In genomic region chr3:195181781-195182469, GRCh38 we compare ENCODE assay signal across 8 cellular contexts.
A peak's percentile ranks its signal among the peaks of the same experiment; 100 is the strongest.
DNase-seq lines count a peak whose midpoint lies in the region; ATAC-seq, FAIRE-seq and TF ChIP-seq lines count a peak whose summit lies in the region.
"Had no signal": no experiment of that assay in that cellular context is flagged by ENCODE, and none has a peak within 500 bp of the region (broad histone marks: within the 10 kb centered on the region; RNA-seq: fewer than 3 reads in every experiment).

No MANE protein-coding gene starts in this region.

- H2BK12ac ChIP-seq in H1 (ENCODE audit: low read depth, low read length) (no peak overlapping the region), trophoblast cell (ENCODE audit: low read length) (no peak overlapping the region)

- H3K36me3 ChIP-seq in H1 (ENCODE audit: control insufficient read depth in 2 of 4, insufficient read depth in 4 of 4, low read length in 3 of 4) (no peaks in the 10 kb centered on the region), trophoblast cell (ENCODE audit: control insufficient read depth in 1 of 2, insufficient read depth in 2 of 2, low read length in 2 of 2) (no peaks in the 10 kb centered on the region), H7 (replicated peaks; ENCODE audit: control insufficient read depth, insufficient read depth, low read length) (no peaks in the 10 kb centered on the region)

- H3K23me2 ChIP-seq in H1 (ENCODE audit: low read depth, low read length): no peaks in the 10 kb centered on the region

- FAIRE-seq in H1 (lab: Jason Lieb, UNC): no peak

- no peak overlapping the region for H2AFZ ChIP-seq in H1 (ENCODE audit: low read length)
- H2AFZ ChIP-seq in trophoblast cell (ENCODE audit: insufficient read depth, low read length, poor library complexity): no peak overlapping the region

- H3K27me3 Mint-ChIP-seq in CD4-positive, alpha-beta T cell: no peaks in the 10 kb centered on the region
- no peaks in the 10 kb centered on the region for H3K27me3 Mint-ChIP-seq in naive thymus-derived CD8-positive, alpha-beta T cell
- H3K27me3 Mint-ChIP-seq: activated CD4-positive, alpha-beta T cell treated with anti-CD3 and anti-CD28 coated beads, Interleukin-2, amount 10 ng/mL, durations not matched to agents 7 days and 5 days had no signal

- no peak for DNase-seq in CD4-positive, alpha-beta T cell
- DNase-seq in HCEC 1CT (peak; percentile 36), H1 (ENCODE audit: low read depth in 1 of 2, low spot score in 2 of 2) (no peak), trophoblast cell (no peak), H7 (no peak), NAMALWA (ENCODE audit: low spot score) (no peak)
- DNase-seq in naive thymus-derived CD8-positive, alpha-beta T cell: no peak
- DNase-seq: activated CD4-positive, alpha-beta T cell treated with anti-CD3 and anti-CD28 coated beads, Interleukin-2, amount 10 ng/mL, durations not matched to agents 7 days and 5 days had no signal

- H3K4me2 ChIP-seq in H1 (ENCODE audit: insufficient read depth in 1 of 2, low read depth in 2 of 2, low read length in 2 of 2) (no peak overlapping the region), trophoblast cell (ENCODE audit: low read length) (no peak overlapping the region)

- H3K23ac ChIP-seq in H1 (ENCODE audit: insufficient read length): no peak overlapping the region
- no peak overlapping the region for H3K23ac ChIP-seq in trophoblast cell (ENCODE audit: low read length)

- H3K79me1 ChIP-seq in H1 (ENCODE audit: low read depth, low read length) (peaks cover 12% of the 10 kb centered on the region), trophoblast cell (ENCODE audit: low read length) (peaks cover 8% of the 10 kb centered on the region)

- peaks cover 4 to 13% (median 10%) of the 10 kb centered on the region in 4 experiments; a peak in 6 of 7 replicates for H3K4me1 ChIP-seq in H1 (replicated peaks in 1 of 4; ENCODE audit: control insufficient read depth in 3 of 4, insufficient read depth in 4 of 4, low read length in 3 of 4)
- peaks cover 14 to 24% of the 10 kb centered on the region in 2 experiments for H3K4me1 ChIP-seq in trophoblast cell (ENCODE audit: control insufficient read depth in 1 of 2, insufficient read depth in 2 of 2, low read length in 2 of 2)

- H2AK5ac ChIP-seq in H1 (ENCODE audit: low read depth, low read length): no peak overlapping the region
- H2AK5ac ChIP-seq in trophoblast cell (ENCODE audit: low read length): no peak overlapping the region

- no peak for TF ChIP-seq POLR2A in H1 (IDR thresholded peaks at IDR 0.05; ENCODE audit: control extremely low read depth in 1 of 2, low read depth in 2 of 2, low read length in 2 of 2)

- intact Hi-C loops in CD4-positive, alpha-beta T cell (cut with DNase I, micrococcal nuclease): no loop called here

- H3K4me3 ChIP-seq in H1 (ENCODE audit: extremely low read depth in 1 of 4, insufficient read depth in 2 of 4, low read depth in 3 of 4, low read length in 4 of 4): no peak overlapping the region
- no peak overlapping the region for H3K4me3 ChIP-seq in trophoblast cell (ENCODE audit: low read depth, low read length)
- no peak overlapping the region for H3K4me3 ChIP-seq in H7 (ENCODE audit: insufficient read depth, low read depth, low read length)

- POLR2A ChIA-PET in CD4-positive, alpha-beta T cell (lab: Charles Lee): interaction anchor here (0.7 to 1.1 kb wide), 2 partner anchors 20 to 694 kb away, joined by 3 to 4 read pairs; no protein-coding TSS in a partner anchor
- POLR2A ChIA-PET in H1 (lab: Charles Lee; ENCODE audit: partially characterized antibody): no interaction called here
- POLR2A ChIA-PET in naive thymus-derived CD8-positive, alpha-beta T cell (lab: Charles Lee): no interaction called here

- H2BK20ac ChIP-seq in H1 (ENCODE audit: low read length): no peak overlapping the region

- ATAC-seq in CD4-positive, alpha-beta T cell (ENCODE audit: poor library complexity): peak; percentile 15
- ATAC-seq in naive thymus-derived CD8-positive, alpha-beta T cell: no peak

- no peak for TF ChIP-seq EP300 in H1 (IDR thresholded peaks at IDR 0.05; ENCODE audit: borderline replicate concordance in 1 of 2, low read depth in 2 of 2, low read length in 2 of 2)

- no peaks in the 10 kb centered on the region for H3K36me3 Mint-ChIP-seq in CD4-positive, alpha-beta T cell (ENCODE audit: low read depth)
- H3K36me3 Mint-ChIP-seq in naive thymus-derived CD8-positive, alpha-beta T cell: peaks cover 0 to 19% (median 5%) of the 10 kb centered on the region in 3 donors

- TF ChIP-seq CTCF in CD4-positive, alpha-beta T cell (IDR thresholded peaks at IDR 0.05): no peak
- TF ChIP-seq CTCF in H1 (IDR thresholded peaks at IDR 0.05; ENCODE audit: control extremely low read depth in 1 of 3, insufficient read depth in 1 of 3, low read depth in 1 of 3, low read length in 3 of 3): no peak

- H4K91ac ChIP-seq in H1 (replicated peaks; ENCODE audit: insufficient read length, low read length) (no peak overlapping the region), trophoblast cell (ENCODE audit: low read depth, low read length) (peak overlapping the region; percentile 28)

- no peaks in the 10 kb centered on the region for H3K9me3 ChIP-seq in CD4-positive, alpha-beta T cell (ENCODE audit: control insufficient read depth, low read length)
- no peaks in the 10 kb centered on the region for H3K9me3 ChIP-seq in H1 (ENCODE audit: insufficient read depth in 2 of 2, low read depth in 1 of 2, low read length in 1 of 2)
- no peaks in the 10 kb centered on the region for H3K9me3 ChIP-seq in trophoblast cell (ENCODE audit: insufficient read depth, low read depth, low read length)

- H3K56ac ChIP-seq in H1 (replicated peaks; ENCODE audit: insufficient read length, low read depth, low read length): no peak overlapping the region

- no peak overlapping the region for H3K27ac ChIP-seq in CD4-positive, alpha-beta T cell (ENCODE audit: low read depth, low read length)
- H3K27ac ChIP-seq in H1 (ENCODE audit: low read depth, low read length) (no peak overlapping the region), trophoblast cell (ENCODE audit: low read depth, low read length) (no peak overlapping the region)

- H3K4me1 Mint-ChIP-seq in CD4-positive, alpha-beta T cell (ENCODE audit: low read depth): peaks cover 66% of the 10 kb centered on the region
- peaks cover 34 to 51% (median 38%) of the 10 kb centered on the region in 4 donors for H3K4me1 Mint-ChIP-seq in naive thymus-derived CD8-positive, alpha-beta T cell

- no peaks in the 10 kb centered on the region for H4K20me1 ChIP-seq in H1 (replicated peaks in 1 of 2; ENCODE audit: control insufficient read depth in 1 of 2, insufficient read depth in 2 of 2, low read length in 2 of 2)

- H4K8ac ChIP-seq in H1 (ENCODE audit: extremely low read depth, insufficient read depth, low read length): no peak overlapping the region
- no peak overlapping the region for H4K8ac ChIP-seq in trophoblast cell (ENCODE audit: low read depth, low read length)

- CTCF ChIA-PET in CD4-positive, alpha-beta T cell (lab: Charles Lee): no interaction called here
- CTCF ChIA-PET in H1 (lab: Charles Lee; ENCODE audit: partially characterized antibody): interaction anchor here (0.7 to 1.0 kb wide), 3 partner anchors 29 to 79 kb away, joined by 3 read pairs; no protein-coding TSS in a partner anchor

- H3K4me3 Mint-ChIP-seq in CD4-positive, alpha-beta T cell: peak overlapping the region; percentile 55
- no peak overlapping the region for H3K4me3 Mint-ChIP-seq in naive thymus-derived CD8-positive, alpha-beta T cell
- H3K4me3 Mint-ChIP-seq: activated CD4-positive, alpha-beta T cell treated with anti-CD3 and anti-CD28 coated beads, Interleukin-2, amount 10 ng/mL, durations not matched to agents 7 days and 5 days had no signal

- TF ChIP-seq RAD21 in H1 (IDR thresholded peaks at IDR 0.05 in 1 of 2, conservative IDR thresholded peaks at IDR 0.05 in 1 of 2; ENCODE audit: low read depth in 2 of 2, low read length in 2 of 2): no peak

- H4K12ac ChIP-seq in trophoblast cell (ENCODE audit: low read depth, low read length): no peak overlapping the region

- H3K14ac ChIP-seq in H1 (ENCODE audit: insufficient read length) (no peak overlapping the region), trophoblast cell (ENCODE audit: low read length) (no peak overlapping the region)

- H2BK5ac ChIP-seq in H1 (ENCODE audit: low read depth, low read length) (no peak overlapping the region), trophoblast cell (ENCODE audit: low read depth, low read length, poor library complexity) (no peak overlapping the region)

- H3K9me3 Mint-ChIP-seq in CD4-positive, alpha-beta T cell: no peaks in the 10 kb centered on the region
- H3K9me3 Mint-ChIP-seq in naive thymus-derived CD8-positive, alpha-beta T cell: no peaks in the 10 kb centered on the region
- H3K9me3 Mint-ChIP-seq: activated CD4-positive, alpha-beta T cell treated with anti-CD3 and anti-CD28 coated beads, Interleukin-2, amount 10 ng/mL, durations not matched to agents 7 days and 5 days had no signal

- H2BK15ac ChIP-seq in H1 (ENCODE audit: low read length): no peak overlapping the region

- H2BK120ac ChIP-seq in H1 (replicated peaks; ENCODE audit: low read depth, low read length) (no peak overlapping the region), trophoblast cell (ENCODE audit: insufficient read depth, low read length, poor library complexity) (no peak overlapping the region)

- H4K5ac ChIP-seq in H1 (ENCODE audit: insufficient read length, low read depth, low read length): no peak overlapping the region

- no peaks in the 10 kb centered on the region for H3K27me3 ChIP-seq in CD4-positive, alpha-beta T cell (ENCODE audit: control insufficient read depth, insufficient read depth, low read length)
- H3K27me3 ChIP-seq in H1 (replicated peaks in 1 of 4; ENCODE audit: control insufficient read depth in 3 of 4, extremely low read depth in 1 of 4, insufficient read depth in 3 of 4, low read length in 3 of 4): no peaks in the 10 kb centered on the region
- no peaks in the 10 kb centered on the region for H3K27me3 ChIP-seq in trophoblast cell (ENCODE audit: insufficient read depth, low read length)
- H3K27me3 ChIP-seq in H7 (ENCODE audit: control insufficient read depth, insufficient read depth, low read length): no peaks in the 10 kb centered on the region

- WGBS in H1 (ENCODE audit: extremely low coverage in 1 of 2, insufficient coverage in 1 of 2, insufficient read length in 1 of 2, insufficient replicate concordance in 2 of 2, low coverage in 1 of 2, low lambda C conversion rate in 2 of 2, missing lambda C conversion rate in 1 of 2), 2 experiments: 89% methylated on average over 7 of the region's 7 CpGs; no CpG with 5 or more reads in 1 of the 2 experiments
- no CpG with 5 or more reads among the region's 7 CpGs for WGBS in trophoblast cell (ENCODE audit: extremely low coverage, insufficient coverage, insufficient read length)

- H3K9ac ChIP-seq in H1 (replicated peaks in 1 of 4; ENCODE audit: extremely low read depth in 1 of 4, low read depth in 3 of 4, low read length in 3 of 4) (no peak overlapping the region), trophoblast cell (ENCODE audit: low read length) (no peak overlapping the region)

- H3K4ac ChIP-seq in H1 (replicated peaks; ENCODE audit: insufficient read length, low read depth, low read length): no peak overlapping the region
- H3K4ac ChIP-seq in trophoblast cell (ENCODE audit: low read depth, low read length): no peak overlapping the region

- peak overlapping the region; percentile 24 for H3K27ac Mint-ChIP-seq in CD4-positive, alpha-beta T cell
- H3K27ac Mint-ChIP-seq in naive thymus-derived CD8-positive, alpha-beta T cell: no peak overlapping the region

- H3K79me2 ChIP-seq in H1 (ENCODE audit: control insufficient read depth in 1 of 2, insufficient read depth in 2 of 2, low read length in 2 of 2) (peaks cover 0 to 45% of the 10 kb centered on the region in 2 experiments; a peak in 2 of 4 replicates), trophoblast cell (ENCODE audit: control insufficient read depth, insufficient read depth, low read length, poor library complexity) (no peaks in the 10 kb centered on the region)

- no peak overlapping the region for H3K18ac ChIP-seq in H1 (ENCODE audit: extremely low read depth, low read length)
- no peak overlapping the region for H3K18ac ChIP-seq in trophoblast cell (ENCODE audit: low read length)
